35 cellular contexts compared by ENCODE assay signal in genomic region chr12:7066596-7066995, GRCh38.
"Had no signal": no experiment of that assay in that cellular context is flagged by ENCODE, and none has a peak within 500 bp of the region (broad histone marks: within the 10 kb centered on the region; RNA-seq: fewer than 3 reads in every experiment).

No MANE protein-coding gene starts in this region.

- H3K9ac ChIP-seq: SK-N-SH had no signal

- H3K27ac ChIP-seq: brain microvascular endothelial cell, cardiac muscle cell, Peyer's patch, SJSA1 had no signal

- H3K9me3 Mint-ChIP-seq: activated CD4-positive, alpha-beta T cell treated with anti-CD3 and anti-CD28 coated beads, Interleukin-2, amount 10 ng/mL, durations not matched to agents 24 days and 14 days; activated CD8-positive, alpha-beta T cell treated with anti-CD3 and anti-CD28 coated beads for 36 hours; activated naive CD8-positive, alpha-beta T cell treated with anti-CD3 and anti-CD28 coated beads for 36 hours; activated T-cell treated with anti-CD3 and anti-CD28 coated beads, Interleukin-2, amount 50 U/mL, for 72 hours; activated T-helper 17 cell treated with anti-CD3 and anti-CD28 coated beads, Interleukin-2, amount 50 U/mL, for 72 hours; T-helper 1 cell treated with Interleukin-12 subunit alpha and Interleukin-12 subunit beta and Interleukin-4 antibody, amounts not matched to agents 30 μg/mL and 1 μg/mL, for 36 hours; T-helper 2 cell treated with Interferon-gamma antibody and Interleukin-4, amounts not matched to agents 5 μg/mL and 100 μg/mL, for 36 hours had no signal

- H3K36me3 ChIP-seq: brain microvascular endothelial cell, cardiac muscle cell, Peyer's patch, SJSA1 had no signal

- H3K4me1 Mint-ChIP-seq: activated CD4-positive, alpha-beta T cell treated with anti-CD3 and anti-CD28 coated beads, Interleukin-2, amount 10 ng/mL, durations not matched to agents 24 days and 14 days; activated naive CD8-positive, alpha-beta T cell treated with anti-CD3 and anti-CD28 coated beads for 36 hours; activated T-helper 17 cell treated with anti-CD3 and anti-CD28 coated beads, Interleukin-2, amount 50 U/mL, for 72 hours had no signal

- H3K27me3 Mint-ChIP-seq: activated CD8-positive, alpha-beta T cell treated with anti-CD3 and anti-CD28 coated beads for 36 hours had no signal

- H3K4me3 Mint-ChIP-seq: activated CD4-positive, alpha-beta T cell treated with anti-CD3 and anti-CD28 coated beads, Interleukin-2, amount 10 ng/mL, durations not matched to agents 24 days and 14 days; activated CD8-positive, alpha-beta T cell treated with anti-CD3 and anti-CD28 coated beads for 36 hours; activated naive CD8-positive, alpha-beta T cell treated with anti-CD3 and anti-CD28 coated beads for 36 hours; activated T-cell treated with anti-CD3 and anti-CD28 coated beads, Interleukin-2, amount 50 U/mL, for 72 hours; activated T-helper 17 cell treated with anti-CD3 and anti-CD28 coated beads, Interleukin-2, amount 50 U/mL, for 72 hours; T-helper 1 cell treated with Interleukin-12 subunit alpha and Interleukin-12 subunit beta and Interleukin-4 antibody, amounts not matched to agents 30 μg/mL and 1 μg/mL, for 36 hours; T-helper 2 cell treated with Interferon-gamma antibody and Interleukin-4, amounts not matched to agents 5 μg/mL and 100 μg/mL, for 36 hours had no signal

- H3K4me2 ChIP-seq: SK-N-SH had no signal

- H3K27ac Mint-ChIP-seq: activated CD4-positive, alpha-beta T cell treated with anti-CD3 and anti-CD28 coated beads, Interleukin-2, amount 10 ng/mL, durations not matched to agents 24 days and 14 days; activated CD8-positive, alpha-beta T cell treated with anti-CD3 and anti-CD28 coated beads for 36 hours; activated naive CD8-positive, alpha-beta T cell treated with anti-CD3 and anti-CD28 coated beads for 36 hours; activated T-cell treated with anti-CD3 and anti-CD28 coated beads, Interleukin-2, amount 50 U/mL, for 72 hours; activated T-helper 17 cell treated with anti-CD3 and anti-CD28 coated beads, Interleukin-2, amount 50 U/mL, for 72 hours; T-helper 1 cell treated with Interleukin-12 subunit alpha and Interleukin-12 subunit beta and Interleukin-4 antibody, amounts not matched to agents 30 μg/mL and 1 μg/mL, for 36 hours; T-helper 2 cell treated with Interferon-gamma antibody and Interleukin-4, amounts not matched to agents 5 μg/mL and 100 μg/mL, for 36 hours had no signal

- H3K4me1 ChIP-seq: Peyer's patch had no signal

- H3K9me3 ChIP-seq: Peyer's patch, SJSA1, SK-N-SH had no signal

- DNase-seq: activated CD4-positive, alpha-beta T cell treated with anti-CD3 and anti-CD28 coated beads, Interleukin-2, amount 10 ng/mL, durations not matched to agents 24 days and 14 days; activated CD4-positive, alpha-beta T cell treated with anti-CD3 and anti-CD28 coated beads, Interleukin-2, amount 50 U/mL, for 4 hours; activated CD8-positive, alpha-beta T cell treated with anti-CD3 and anti-CD28 coated beads for 36 hours; activated effector memory CD4-positive, alpha-beta T cell treated with anti-CD3 and anti-CD28 coated beads, Interleukin-2, amount 50 U/mL, for 16 hours; activated naive CD4-positive, alpha-beta T cell; activated naive CD4-positive, alpha-beta T cell treated with anti-CD3 and anti-CD28 coated beads, Interleukin-2, amount 50 U/mL, for 16 hours; activated naive CD8-positive, alpha-beta T cell treated with anti-CD3 and anti-CD28 coated beads for 36 hours; activated T-cell treated with anti-CD3 and anti-CD28 coated beads, Interleukin-2, amount 50 U/mL, for 1 hour; activated T-cell treated with anti-CD3 and anti-CD28 coated beads, Interleukin-2, amount 50 U/mL, for 72 hours; amniotic stem cell; aorta; brain microvascular endothelial cell; MM.1S; MV-4-11; NCI-H1092; NCI-H1436 treated with DMSO at 0.1 percent for 48 hours; NCI-H1694 treated with DMSO at 0.1 percent for 48 hours; NCI-H2029; NCI-H345; NCI-H510A; NCI-H526; NCI-H748 treated with DMSO at 0.1 percent for 48 hours; NK-92 treated with Interleukin-12 subunit alpha and Interleukin-12 subunit beta, amount 100 ng/mL, for 24 hours; PC-3; Peyer's patch; RPMI8226; SHP77 treated with DMSO at 0.1 percent for 48 hours; SK-N-SH had no signal

- H3K4me3 ChIP-seq: cardiac muscle cell, K562, Peyer's patch, SJSA1 had no signal

- H3K36me3 Mint-ChIP-seq: activated naive CD8-positive, alpha-beta T cell treated with anti-CD3 and anti-CD28 coated beads for 36 hours had no signal

- H3K27me3 ChIP-seq: brain microvascular endothelial cell, cardiac muscle cell, Peyer's patch, SJSA1 had no signal

- FAIRE-seq: K562, TTC549 had no signal
